Comparison of ENCODE assay signal across 8 cellular contexts in the genomic region with DNA sequence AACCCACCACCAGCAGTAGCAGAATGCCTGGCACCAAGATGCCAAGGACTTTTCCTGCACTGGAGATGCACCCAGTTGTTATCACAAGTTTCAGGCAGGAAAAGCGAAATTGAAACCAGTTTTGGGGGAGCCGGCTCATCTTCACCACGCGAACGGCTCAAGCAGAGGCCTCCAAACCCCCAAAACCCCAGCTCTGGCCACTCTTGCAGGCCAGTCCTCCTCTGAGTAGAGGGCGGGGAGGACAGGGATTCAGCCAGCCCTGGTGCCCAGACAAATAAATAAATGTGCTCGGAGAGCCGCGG. TPM values are rescaled to one million over a fixed set of nuclear protein-coding genes. Genes with fewer than 3 reads are reported as not detected.
DNase-seq lines count a peak whose midpoint lies in the region; ATAC-seq and TF ChIP-seq lines count a peak whose summit lies in the region.

No MANE protein-coding gene starts in this region.

- TF ChIP-seq CTCF in OCI-LY1 (IDR thresholded peaks at IDR 0.05; ENCODE audit: low read length) = no peak
- TF ChIP-seq CTCF in breast epithelium (IDR thresholded peaks at IDR 0.05) = no peak

- H3K27me3 ChIP-seq in CD4-positive, alpha-beta memory T cell (ENCODE audit: insufficient read depth, low read length) = no peaks in the 10 kb centered on the region
- no peaks in the 10 kb centered on the region for H3K27me3 ChIP-seq in OCI-LY1 (ENCODE audit: insufficient read depth, low read length)
- H3K27me3 ChIP-seq in breast epithelium = no peaks in the 10 kb centered on the region

- H3K4me1 ChIP-seq in CD4-positive, alpha-beta memory T cell (ENCODE audit: insufficient read depth, low read length) = peaks cover 40% of the 10 kb centered on the region
- H3K4me1 ChIP-seq in OCI-LY1 (ENCODE audit: insufficient read depth, low read length, severe bottlenecking) (peaks cover 16% of the 10 kb centered on the region), breast epithelium (peaks cover 0 to 7% of the 10 kb centered on the region in 2 donors)

- H2AFZ ChIP-seq in OCI-LY1 (ENCODE audit: low read length) = peak overlapping the region; percentile 84

- POLR2A ChIA-PET in CD4-positive, alpha-beta memory T cell (lab: Charles Lee; ENCODE audit: partially characterized antibody) = interaction anchor here (1.0 to 2.9 kb wide), 12 partner anchors 36 to 1011 kb away, joined by 4 to 20 read pairs (median 8); partner anchors contain the start of genes MED19, SELENOH, SLC43A1 and SLC43A3

- H3K9me2 ChIP-seq in OCI-LY1 (ENCODE audit: low read depth, low read length) = no peaks in the 10 kb centered on the region

- ATAC-seq in GM21447 (IDR thresholded peaks at IDR 0.05; ENCODE audit: unreplicated experiment) (peak; percentile 10), left lobe of liver (peak; percentile 38), HG03521 (IDR thresholded peaks at IDR 0.05; ENCODE audit: unreplicated experiment) (no peak)

- no peaks in the 10 kb centered on the region for H3K36me3 ChIP-seq in CD4-positive, alpha-beta memory T cell (ENCODE audit: insufficient read depth, low read length)
- H3K36me3 ChIP-seq in OCI-LY1 (ENCODE audit: insufficient read depth, low read length) (no peaks in the 10 kb centered on the region), breast epithelium (no peaks in the 10 kb centered on the region)

- peaks cover 28 to 71% (median 46%) of the 10 kb centered on the region in 4 donors for H3K4me1 Mint-ChIP-seq in CD4-positive, alpha-beta memory T cell

- no peaks in the 10 kb centered on the region for H3K79me2 ChIP-seq in OCI-LY1 (ENCODE audit: insufficient read depth, low read length)

- no peaks in the 10 kb centered on the region for H3F3A ChIP-seq in OCI-LY1 (ENCODE audit: insufficient read depth, low read length)

- peak overlapping the region; percentile 93 for H3K27ac ChIP-seq in CD4-positive, alpha-beta memory T cell (ENCODE audit: low read depth, low read length)
- H3K27ac ChIP-seq in OCI-LY1 (ENCODE audit: low read depth, low read length, poor library complexity, severe bottlenecking) = peak overlapping the region; percentile 9
- peak overlapping the region; percentile 82 to 89 for H3K27ac ChIP-seq in breast epithelium
- H3K27ac ChIP-seq in temporal lobe (ENCODE audit: low read depth, low read length) = peak overlapping the region; percentile 76

- H3K9ac ChIP-seq in OCI-LY1 (ENCODE audit: low read length) = peak overlapping the region; percentile 96

- peaks cover 4 to 37% of the 10 kb centered on the region in 2 donors for H3K36me3 Mint-ChIP-seq in CD4-positive, alpha-beta memory T cell

- H3K9me3 Mint-ChIP-seq in CD4-positive, alpha-beta memory T cell = no peaks in the 10 kb centered on the region

- peak overlapping the region; percentile 91 to 100 (median 96) for H3K4me3 Mint-ChIP-seq in CD4-positive, alpha-beta memory T cell

- CTCF ChIA-PET in CD4-positive, alpha-beta memory T cell (lab: Charles Lee; ENCODE audit: partially characterized antibody) = interaction anchor here (0.7 to 6.0 kb wide), 21 partner anchors 9 to 1010 kb away, joined by 3 to 181 read pairs (median 8); partner anchors contain the start of genes TIMM10, TMX2 and YPEL4

- H3K9me3 ChIP-seq in CD4-positive, alpha-beta memory T cell (ENCODE audit: control insufficient read depth in 1 of 2, low read length in 2 of 2) = no peaks in the 10 kb centered on the region
- H3K9me3 ChIP-seq in OCI-LY1 (ENCODE audit: low read length) (no peaks in the 10 kb centered on the region), breast epithelium (no peaks in the 10 kb centered on the region)

- intact Hi-C loops in CD4-positive, alpha-beta memory T cell (cut with micrococcal nuclease) = loop anchor here (1.0 to 5.0 kb wide), 4 partner anchors 100 to 1010 kb away; partner anchors contain the start of genes LPXN, MED19, TMX2 and ZFP91
- intact Hi-C loops in breast epithelium (cut with DNase I; ENCODE audit: low total_unique reads) = loop anchor here (5.0 kb wide), 1 partner anchor 70 kb away; no protein-coding TSS in a partner anchor

- H3K4me3 ChIP-seq in CD4-positive, alpha-beta memory T cell (ENCODE audit: low read length in 2 of 2) = peak overlapping the region; percentile 64 to 81
- H3K4me3 ChIP-seq in OCI-LY1 (ENCODE audit: low read depth, low read length, poor library complexity, severe bottlenecking) (peak overlapping the region; percentile 99), breast epithelium (peak overlapping the region; percentile 78 to 95 (median 85))

- H4K20me1 ChIP-seq in OCI-LY1 (ENCODE audit: insufficient read depth, low read length) = no peaks in the 10 kb centered on the region

- no peak for TF ChIP-seq POLR2A in breast epithelium (IDR thresholded peaks at IDR 0.05)

- peak; percentile 36 to 64 (median 48) for DNase-seq in CD4-positive, alpha-beta memory T cell
- DNase-seq in breast epithelium (ENCODE audit: low spot score in 2 of 2) (no peak), left lobe of liver (ENCODE audit: low spot score) (no peak), islet precursor cell (no peak)

- no peaks in the 10 kb centered on the region for H3K27me3 Mint-ChIP-seq in CD4-positive, alpha-beta memory T cell

- H3K4me2 ChIP-seq in OCI-LY1 (ENCODE audit: low read length) = peak overlapping the region; percentile 96

- peak overlapping the region; percentile 91 to 98 (median 96) for H3K27ac Mint-ChIP-seq in CD4-positive, alpha-beta memory T cell

RNA-seq across cellular contexts. Expression of gene UBE2L6, which starts 0.3 kb away (rescaled TPM):
- total RNA-seq in CD4-positive, alpha-beta memory T cell = 10 to 100 TPM; 79.7 to 82.9 TPM
- 100 to 1,000 TPM; 257 to 320 TPM for polyA plus RNA-seq in CD4-positive, alpha-beta memory T cell
- total RNA-seq in breast epithelium (10 to 100 TPM; 25.9 to 66.2 (median 48.1) TPM), left lobe of liver (53.0 TPM), temporal lobe (40.8 TPM)

RNA-seq across cellular contexts. Expression of gene SMTNL1, which starts 29.8 kb away (rescaled TPM):
- total RNA-seq in CD4-positive, alpha-beta memory T cell = not detected
- under 1 TPM in 1 of 2 donors, not detected in 1; 0.55 TPM for polyA plus RNA-seq in CD4-positive, alpha-beta memory T cell
- total RNA-seq in breast epithelium = not detected
- total RNA-seq in left lobe of liver = not detected
- total RNA-seq in temporal lobe = not detected

RNA-seq across cellular contexts. Expression of gene SERPING1, which starts 30.3 kb away (rescaled TPM):
- not detected for total RNA-seq in CD4-positive, alpha-beta memory T cell
- not detected for polyA plus RNA-seq in CD4-positive, alpha-beta memory T cell
- total RNA-seq in breast epithelium (100 to 1,000 TPM; 421 to 823 (median 479) TPM), left lobe of liver (1,854 TPM), temporal lobe (11.3 TPM)

RNA-seq across cellular contexts. Expression of gene TIMM10, which starts 36.6 kb away (rescaled TPM):
- 10 to 100 TPM; 30.4 to 34.6 TPM for total RNA-seq in CD4-positive, alpha-beta memory T cell
- 10 to 100 TPM; 53.1 to 62.1 TPM for polyA plus RNA-seq in CD4-positive, alpha-beta memory T cell
- 10 to 100 TPM; 37.2 to 56.4 (median 45.9) TPM for total RNA-seq in breast epithelium
- total RNA-seq in left lobe of liver = 39.3 TPM
- 27.0 TPM for total RNA-seq in temporal lobe

RNA-seq across cellular contexts. Expression of gene SLC43A1, which starts 51.7 kb away (rescaled TPM):
- total RNA-seq in CD4-positive, alpha-beta memory T cell = 10 to 100 TPM; 18.1 to 21.7 TPM
- 10 to 100 TPM; 14.8 to 19.1 TPM for polyA plus RNA-seq in CD4-positive, alpha-beta memory T cell
- total RNA-seq in breast epithelium (10 to 100 TPM; 12.0 to 23.4 (median 13.4) TPM), left lobe of liver (115 TPM), temporal lobe (1.2 TPM)

Comparison
In these comparisons a context has a peak if more than half of its experiments do, and no peak if none do; other contexts are left out.
1. DNase-seq: peak in CD4-positive, alpha-beta memory T cell (5 of 5); none in breast epithelium (0 of 2), left lobe of liver (single experiment) and islet precursor cell (single experiment).
2. H3K27ac ChIP-seq: peak in every context shown above with its lines; median percentile 93 in CD4-positive, alpha-beta memory T cell; 86 in breast epithelium; 76 in temporal lobe; 9 in OCI-LY1.
3. RNA of gene SERPING1, which starts 30.3 kb away (total RNA-seq): 1,854 TPM in left lobe of liver (single experiment) and 421 to 823 TPM in breast epithelium; 11.3 TPM in temporal lobe (single experiment) and not detected in CD4-positive, alpha-beta memory T cell; every median in the first group is over 10 times any median in the second.
4. Peak in every context shown above with its lines, with median percentiles within 50 percentile points of each other: H3K4me3 ChIP-seq.